39 cellular contexts compared by ENCODE assay signal in genomic region chr3:171023566-171023965, GRCh38. TPM values are rescaled to one million over a fixed set of nuclear protein-coding genes. Genes with fewer than 3 reads are reported as not detected.
"Had no signal": no experiment of that assay in that cellular context is flagged by ENCODE, and none has a peak within 500 bp of the region (broad histone marks: within the 10 kb centered on the region; RNA-seq: fewer than 3 reads in every experiment).

No MANE protein-coding gene starts in this region.

- H3K27me3 ChIP-seq: ascending aorta, cardiac muscle cell, MG63 had no signal

- FAIRE-seq: K562, RCC 7860 had no signal

- H3K4me1 ChIP-seq: ascending aorta had no signal

- H3K4me3 ChIP-seq: ascending aorta, cardiac muscle cell, K562, MG63 had no signal

- H3K27ac ChIP-seq: ascending aorta, cardiac muscle cell, RWPE1, WERI-Rb-1 had no signal

- ATAC-seq: activated CD8-positive, alpha-beta memory T cell treated with anti-CD3 and anti-CD28 coated beads, Interleukin-2, amount 10 ng/mL, durations not matched to agents 7 days and 5 days; activated T-cell treated with anti-CD3 and anti-CD28 coated beads, Interleukin-2, amount 50 U/mL, for 72 hours; activated T-helper 17 cell treated with anti-CD3 and anti-CD28 coated beads, Interleukin-2, amount 50 U/mL, for 72 hours; K562; PC-3; Right ventricle myocardium inferior had no signal

- H3K9me3 ChIP-seq: ascending aorta, MG63 had no signal

- DNase-seq: activated CD4-positive, alpha-beta memory T cell treated with anti-CD3 and anti-CD28 coated beads, Interleukin-2, amount 10 ng/mL, durations not matched to agents 7 days and 5 days; activated CD4-positive, alpha-beta T cell treated with anti-CD3 and anti-CD28 coated beads for 1 hour; activated CD4-positive, alpha-beta T cell treated with anti-CD3 and anti-CD28 coated beads for 48 hours; activated CD4-positive, CD25-positive, alpha-beta regulatory T cell; activated CD8-positive, alpha-beta memory T cell treated with anti-CD3 and anti-CD28 coated beads for 24 hours; activated CD8-positive, alpha-beta memory T cell treated with anti-CD3 and anti-CD28 coated beads, Interleukin-2, amount 10 ng/mL, durations not matched to agents 7 days and 5 days; activated CD8-positive, alpha-beta memory T cell treated with anti-CD3 and anti-CD28 coated beads, Interleukin-2, amount 50 U/mL, for 48 hours; activated effector memory CD4-positive, alpha-beta T cell treated with anti-CD3 and anti-CD28 coated beads, Interleukin-2, amount 50 U/mL, for 16 hours; activated naive CD4-positive, alpha-beta T cell; activated naive CD8-positive, alpha-beta T cell treated with anti-CD3 and anti-CD28 coated beads, Interleukin-2, amount 10 ng/mL, durations not matched to agents 7 days and 5 days; activated T-cell treated with anti-CD3 and anti-CD28 coated beads, Interleukin-2, amount 50 U/mL, for 1 hour; activated T-cell treated with anti-CD3 and anti-CD28 coated beads, Interleukin-2, amount 50 U/mL, for 72 hours; amygdala; MG63; NCI-H1048; NCI-H1105 treated with DMSO at 0.1 percent for 48 hours; NCI-H1436; NCI-H1694; NCI-H1930; NCI-H2081 treated with DMSO at 0.1 percent for 48 hours; NCI-H226; NCI-H526; NCI-H748 treated with DMSO at 0.1 percent for 48 hours; NK-92 treated with Interleukin-12 subunit alpha and Interleukin-12 subunit beta, amount 100 ng/mL, for 24 hours; PC-3; SIG-M5; T1000; WERI-Rb-1 had no signal

- H3K36me3 ChIP-seq: ascending aorta, cardiac muscle cell, MG63, WERI-Rb-1 had no signal

RNA-seq across cellular contexts. Expression of gene SLC2A2, which starts 3.0 kb away (rescaled TPM):
- total RNA-seq: activated CD4-positive, alpha-beta memory T cell treated with anti-CD3 and anti-CD28 coated beads, Interleukin-2, amount 10 ng/mL, durations not matched to agents 7 days and 5 days; activated CD8-positive, alpha-beta memory T cell treated with anti-CD3 and anti-CD28 coated beads, Interleukin-2, amount 10 ng/mL, durations not matched to agents 7 days and 5 days; activated naive CD8-positive, alpha-beta T cell treated with anti-CD3 and anti-CD28 coated beads, Interleukin-2, amount 10 ng/mL, durations not matched to agents 7 days and 5 days; activated T-cell treated with anti-CD3 and anti-CD28 coated beads, Interleukin-2, amount 50 U/mL, for 72 hours; activated T-helper 17 cell treated with anti-CD3 and anti-CD28 coated beads, Interleukin-2, amount 50 U/mL, for 72 hours; ascending aorta; cardiac muscle cell; NCI-H460; PC-3; Right ventricle myocardium inferior; SK-MEL-5; T-helper 1 cell treated with Interleukin-12 subunit alpha and Interleukin-12 subunit beta and Interleukin-4 antibody, amounts not matched to agents 30 ng/mL and 1 ng/mL, for 36 hours; T-helper 2 cell treated with Interferon-gamma antibody and Interleukin-4, amounts not matched to agents 100 ng/mL and 5 ng/mL, for 36 hours had no signal
- polyA plus RNA-seq: cardiac muscle cell, K562 had no signal
